In genomic region chr3:52551118-52551517, GRCh38 we compare ENCODE assay signal across 23 cellular contexts. TPM values are rescaled to one million over a fixed set of nuclear protein-coding genes. Genes with fewer than 3 reads are reported as not detected.
A peak's percentile ranks its signal among the peaks of the same experiment; 100 is the strongest.
DNase-seq lines count a peak whose midpoint lies in the region; ATAC-seq and TF ChIP-seq lines count a peak whose summit lies in the region.
"Had no signal": no experiment of that assay in that cellular context is flagged by ENCODE, and none has a peak within 500 bp of the region (broad histone marks: within the 10 kb centered on the region; RNA-seq: fewer than 3 reads in every experiment).

No MANE protein-coding gene starts in this region.

- peaks cover 38% of the 10 kb centered on the region for H3K36me3 Mint-ChIP-seq in osteocyte (ENCODE audit: unreplicated experiment)

- intact Hi-C loops in left ventricle myocardium superior (cut with micrococcal nuclease) (no loop called here), right cardiac atrium (cut with DNase I) (no loop called here), upper lobe of right lung (cut with DNase I) (no loop called here)

- TF ChIP-seq CTCF in osteocyte (IDR thresholded peaks at IDR 0.05) (no peak), upper lobe of right lung (IDR thresholded peaks at IDR 0.05) (no peak)

- ATAC-seq in left ventricle myocardium superior (peak; percentile 27), right cardiac atrium (no peak), upper lobe of right lung (peak; percentile 33)
- ATAC-seq: HCT116 had no signal

- H3K4me3 ChIP-seq in right cardiac atrium (ENCODE audit: low read length) (no peak overlapping the region), upper lobe of right lung (no peak overlapping the region)

- no peak overlapping the region for H3K4me3 Mint-ChIP-seq in osteocyte (ENCODE audit: unreplicated experiment)
- H3K4me3 Mint-ChIP-seq: CD8-positive, alpha-beta memory T cell had no signal

- no peaks in the 10 kb centered on the region for H3K9me3 Mint-ChIP-seq in osteocyte (ENCODE audit: unreplicated experiment)
- H3K9me3 Mint-ChIP-seq: CD8-positive, alpha-beta memory T cell had no signal

- peaks cover 12% of the 10 kb centered on the region for H3K4me1 Mint-ChIP-seq in osteocyte (ENCODE audit: unreplicated experiment)

- H3K4me1 ChIP-seq in right cardiac atrium (ENCODE audit: control insufficient read depth, insufficient read depth, low read length) = peaks cover 3% of the 10 kb centered on the region
- no peaks in the 10 kb centered on the region for H3K4me1 ChIP-seq in upper lobe of right lung

- H3K27me3 ChIP-seq in right cardiac atrium (ENCODE audit: control insufficient read depth, insufficient read depth) = no peaks in the 10 kb centered on the region
- no peaks in the 10 kb centered on the region for H3K27me3 ChIP-seq in upper lobe of right lung

- H3K9me3 ChIP-seq in right cardiac atrium (ENCODE audit: control insufficient read depth, low read length) = no peaks in the 10 kb centered on the region
- H3K9me3 ChIP-seq in upper lobe of right lung = no peaks in the 10 kb centered on the region

- peak; percentile 25 for DNase-seq in NCI-H82 (lab: John Stamatoyannopoulos, UW)
- DNase-seq in NCI-H82 treated with DMSO at 0.1 percent for 48 hours (lab: John Stamatoyannopoulos, UW; ENCODE audit: unreplicated experiment) = no peak
- no peak for DNase-seq in left ventricle myocardium superior
- DNase-seq in right cardiac atrium = no peak
- no peak for DNase-seq in osteocyte (ENCODE audit: extremely low spot score, unreplicated experiment)
- DNase-seq in upper lobe of right lung = no peak
- DNase-seq in NK-92 treated with Interleukin-12 subunit alpha and Interleukin-12 subunit beta, amount 100 ng/mL, for 24 hours (lab: John Stamatoyannopoulos, UW) = no peak
- DNase-seq in DMS153 treated with DMSO at 0.1 percent for 48 hours (lab: John Stamatoyannopoulos, UW; ENCODE audit: unreplicated experiment) = no peak
- DNase-seq: 8988T; AML-193; Calu3; CD8-positive, alpha-beta memory T cell; DMS53; GDM1; IMR-90; NCI-H1092 treated with DMSO at 0.1 percent for 48 hours; NCI-H2029 treated with DMSO at 0.1 percent for 48 hours; NCI-H2171 treated with DMSO at 0.1 percent for 48 hours; NCI-H524 treated with DMSO at 0.1 percent for 48 hours; SHP77 had no signal

- H3K27ac ChIP-seq in right cardiac atrium (ENCODE audit: low read length) (no peak overlapping the region), upper lobe of right lung (no peak overlapping the region)
- H3K27ac ChIP-seq: C4-2B, KMS-11 had no signal

- no peaks in the 10 kb centered on the region for H3K27me3 Mint-ChIP-seq in osteocyte (ENCODE audit: unreplicated experiment)
- H3K27me3 Mint-ChIP-seq: CD8-positive, alpha-beta memory T cell had no signal

- peaks cover 94% of the 10 kb centered on the region for H3K36me3 ChIP-seq in upper lobe of right lung

- peak overlapping the region; percentile 18 for H3K27ac Mint-ChIP-seq in osteocyte (ENCODE audit: unreplicated experiment)

RNA-seq across cellular contexts. Expression of gene UQCC5, which starts 14.7 kb away (rescaled TPM):
- 58.7 TPM for total RNA-seq in left ventricle myocardium superior
- total RNA-seq in right cardiac atrium = 10 to 100 TPM; 52.4 to 64.2 (median 62.4) TPM
- polyA plus RNA-seq in right cardiac atrium = 97.3 TPM
- 18.4 and 18.6 TPM in 2 replicates for total RNA-seq in osteocyte
- total RNA-seq in upper lobe of right lung = 16.6 TPM

RNA-seq across cellular contexts. Expression of gene NT5DC2, which starts 17.5 kb away (rescaled TPM):
- total RNA-seq in left ventricle myocardium superior (68.3 TPM), right cardiac atrium (100 to 1,000 TPM; 123 to 223 (median 154) TPM), osteocyte (178 and 188 TPM in 2 replicates), upper lobe of right lung (39.7 TPM)
- polyA plus RNA-seq in right cardiac atrium = 322 TPM

RNA-seq across cellular contexts. Expression of gene STAB1, which starts 56.0 kb away (rescaled TPM):
- total RNA-seq in left ventricle myocardium superior (69.7 TPM), right cardiac atrium (100 to 1,000 TPM in 2 of 4 donors, 10 to 100 TPM in 2; 91.9 to 159 (median 101) TPM), osteocyte (not detected in 2 replicates), upper lobe of right lung (152 TPM)
- 69.5 TPM for polyA plus RNA-seq in right cardiac atrium
- total RNA-seq: IMR-90 had no signal
- polyA plus RNA-seq: IMR-90 had no signal

Comparison
In these comparisons a context has a peak if more than half of its experiments do, and no peak if none do; other contexts are left out.
1. ATAC-seq: peak in left ventricle myocardium superior (single experiment) and upper lobe of right lung (single experiment); none in right cardiac atrium (0 of 2).
2. RNA of gene STAB1, which starts 56.0 kb away (total RNA-seq): 152 TPM in upper lobe of right lung (single experiment), 91.9 to 159 TPM in right cardiac atrium and 69.7 TPM in left ventricle myocardium superior (single experiment); not detected in osteocyte; every median in the first group is over 10 times any median in the second.